Comparison of ENCODE assay signal across 25 cellular contexts in genomic region chr6:114008331-114008730, GRCh38. TPM values are rescaled to one million over a fixed set of nuclear protein-coding genes. Genes with fewer than 3 reads are reported as not detected.
DNase-seq lines count a peak whose midpoint lies in the region; ATAC-seq, FAIRE-seq and TF ChIP-seq lines count a peak whose summit lies in the region.
"Had no signal": no experiment of that assay in that cellular context is flagged by ENCODE, and none has a peak within 500 bp of the region (broad histone marks: within the 10 kb centered on the region; RNA-seq: fewer than 3 reads in every experiment).

No MANE protein-coding gene starts in this region.

- TF ChIP-seq CTCF in KMS-11 (conservative IDR thresholded peaks at IDR 0.05; ENCODE audit: low read depth, low read length), result no peak
- TF ChIP-seq CTCF in astrocyte (IDR thresholded peaks at IDR 0.05; ENCODE audit: insufficient read depth, low read depth, low read length), result no peak
- no peak for TF ChIP-seq CTCF in glutamatergic neuron (IDR thresholded peaks at IDR 0.05; ENCODE audit: partially characterized antibody, unreplicated experiment)

- H3K9ac ChIP-seq in KMS-11, result no peak overlapping the region
- no peak overlapping the region for H3K9ac ChIP-seq in astrocyte (ENCODE audit: low read length)
- H3K9ac ChIP-seq in mesendoderm (ENCODE audit: low read length), result peak overlapping the region; percentile 25

- no peak for ATAC-seq in HG02798 (IDR thresholded peaks at IDR 0.05; ENCODE audit: poor library complexity, unreplicated experiment)
- ATAC-seq: A549 had no signal

- H3K27ac ChIP-seq in KMS-11 (no peak overlapping the region), astrocyte (ENCODE audit: low read depth, low read length) (no peak overlapping the region), mesendoderm (ENCODE audit: low read depth, low read length) (peak overlapping the region; percentile 52)
- H3K27ac ChIP-seq: A549, HL-60, right atrium auricular region had no signal

- no peak overlapping the region for H3K23ac ChIP-seq in mesendoderm (ENCODE audit: low read length)

- peak overlapping the region; percentile 79 for H2BK15ac ChIP-seq in mesendoderm (replicated peaks; ENCODE audit: low read depth)

- H3K4ac ChIP-seq in mesendoderm (ENCODE audit: low read depth, low read length), result no peak overlapping the region

- H3K4me1 ChIP-seq in KMS-11 (ENCODE audit: low read depth, poor library complexity, severe bottlenecking) (peaks cover 24% of the 10 kb centered on the region), astrocyte (ENCODE audit: insufficient read depth, low read length) (peaks cover 10% of the 10 kb centered on the region), mesendoderm (ENCODE audit: control insufficient read depth, low read depth, low read length) (peaks cover 8% of the 10 kb centered on the region)
- H3K4me1 ChIP-seq: A549, right atrium auricular region had no signal

- no peaks in the 10 kb centered on the region for H3K9me3 ChIP-seq in astrocyte (ENCODE audit: insufficient read depth, low read depth, low read length)
- H3K9me3 ChIP-seq: A549 had no signal

- H4K20me1 ChIP-seq in KMS-11 (ENCODE audit: insufficient read depth) (no peaks in the 10 kb centered on the region), astrocyte (ENCODE audit: insufficient read depth, low read length) (no peaks in the 10 kb centered on the region)

- no peak for FAIRE-seq in astrocyte (lab: Jason Lieb, UNC)
- FAIRE-seq: A549 had no signal

- no peak overlapping the region for H2AFZ ChIP-seq in KMS-11 (ENCODE audit: low read depth)
- H2AFZ ChIP-seq in astrocyte (ENCODE audit: low read depth, low read length), result no peak overlapping the region

- H3K36me3 Mint-ChIP-seq in astrocyte (ENCODE audit: low read depth, unreplicated experiment), result no peaks in the 10 kb centered on the region
- peaks cover 4% of the 10 kb centered on the region for H3K36me3 Mint-ChIP-seq in glutamatergic neuron (ENCODE audit: unreplicated experiment)
- H3K36me3 Mint-ChIP-seq: IgD-negative memory B cell, naive B cell had no signal

- H3K4me1 Mint-ChIP-seq in astrocyte (ENCODE audit: low read depth, unreplicated experiment) (peaks cover 25% of the 10 kb centered on the region), glutamatergic neuron (ENCODE audit: low read depth, unreplicated experiment) (peaks cover 7% of the 10 kb centered on the region)
- H3K4me1 Mint-ChIP-seq: activated B cell treated with CpG ODN at 0.5 μM for 24 hours, naive B cell had no signal

- no peak overlapping the region for H4K5ac ChIP-seq in mesendoderm (ENCODE audit: low read length)

- H3K79me1 ChIP-seq in mesendoderm (ENCODE audit: low read length), result no peaks in the 10 kb centered on the region

- H3K27me3 Mint-ChIP-seq in astrocyte (ENCODE audit: low read depth, unreplicated experiment), result no peaks in the 10 kb centered on the region
- H3K27me3 Mint-ChIP-seq in glutamatergic neuron (ENCODE audit: unreplicated experiment), result no peaks in the 10 kb centered on the region

- H3K27me3 ChIP-seq in KMS-11 (ENCODE audit: insufficient read depth, low read depth) (no peaks in the 10 kb centered on the region), astrocyte (ENCODE audit: insufficient read depth, low read length) (no peaks in the 10 kb centered on the region), mesendoderm (ENCODE audit: insufficient read depth, low read length, poor library complexity) (no peaks in the 10 kb centered on the region)
- H3K27me3 ChIP-seq: right atrium auricular region had no signal

- in situ Hi-C loops in ACHN (cut with HindIII; ENCODE audit: low pct_ligation_motif_present, low pct_unique_long_range_greater_than_20kb, low sequenced_read_pairs), result no loop called here

- no peak overlapping the region for H2AK5ac ChIP-seq in mesendoderm (ENCODE audit: low read length)

- H3K27ac Mint-ChIP-seq in astrocyte (ENCODE audit: unreplicated experiment) (no peak overlapping the region), glutamatergic neuron (ENCODE audit: unreplicated experiment) (no peak overlapping the region)
- H3K27ac Mint-ChIP-seq: activated B cell treated with CpG ODN at 0.5 μM for 24 hours; activated CD8-positive, alpha-beta T cell treated with anti-CD3 and anti-CD28 coated beads, Interleukin-2, amount 10 ng/mL, durations not matched to agents 7 days and 5 days; activated naive CD4-positive, alpha-beta T cell treated with anti-CD3 and anti-CD28 coated beads for 36 hours; effector memory CD8-positive, alpha-beta T cell; IgD-negative memory B cell; naive B cell had no signal

- peak overlapping the region; percentile 82 for H2BK120ac ChIP-seq in mesendoderm (ENCODE audit: low read depth, low read length)

- WGBS in mesendoderm (ENCODE audit: extremely low coverage, insufficient coverage, low lambda C conversion rate), result no CpG with 5 or more reads among the region's 4 CpGs

- H3K4me3 Mint-ChIP-seq in astrocyte (ENCODE audit: unreplicated experiment), result no peak overlapping the region
- no peak overlapping the region for H3K4me3 Mint-ChIP-seq in glutamatergic neuron (ENCODE audit: unreplicated experiment)
- H3K4me3 Mint-ChIP-seq: activated B cell treated with CpG ODN at 0.5 μM for 24 hours; activated CD8-positive, alpha-beta T cell treated with anti-CD3 and anti-CD28 coated beads, Interleukin-2, amount 10 ng/mL, durations not matched to agents 7 days and 5 days; activated naive CD4-positive, alpha-beta T cell treated with anti-CD3 and anti-CD28 coated beads for 36 hours; activated T-cell treated with anti-CD3 and anti-CD28 coated beads, Interleukin-2, amount 50 U/mL, for 4 hours; effector memory CD8-positive, alpha-beta T cell; naive B cell had no signal

- H3K79me2 ChIP-seq in KMS-11 (ENCODE audit: insufficient read depth, low read depth) (no peaks in the 10 kb centered on the region), astrocyte (ENCODE audit: insufficient read depth, low read length) (no peaks in the 10 kb centered on the region), mesendoderm (ENCODE audit: control insufficient read depth, insufficient read depth, low read length) (peaks cover 4% of the 10 kb centered on the region)

- H3K4me3 ChIP-seq in KMS-11 (IDR thresholded peaks at IDR 0.05; ENCODE audit: insufficient read depth, low read depth, low read length) (no peak overlapping the region), astrocyte (ENCODE audit: insufficient read depth, low read depth, low read length) (no peak overlapping the region), mesendoderm (ENCODE audit: low read length) (no peak overlapping the region)
- H3K4me3 ChIP-seq: A549, right atrium auricular region had no signal

- DNase-seq in ACHN (peak; percentile 40), astrocyte (ENCODE audit: low read depth) (no peak), mesendoderm (no peak), AG08395 (ENCODE audit: low spot score) (no peak), glutamatergic neuron (no peak), NCI-H2107 (lab: John Stamatoyannopoulos, UW) (no peak)
- DNase-seq: activated B cell treated with CpG ODN at 0.5 μM for 24 hours; activated T-cell treated with anti-CD3 and anti-CD28 coated beads, Interleukin-2, amount 50 U/mL, for 4 hours; anterior cingulate cortex; C1 segment of cervical spinal cord; cerebellar nuclear complex; naive B cell; NCI-H2029; occipital lobe; substantia nigra had no signal

- peak overlapping the region; percentile 33 for H2BK5ac ChIP-seq in mesendoderm (ENCODE audit: low read length)

- H3K36me3 ChIP-seq in KMS-11 (ENCODE audit: insufficient read depth) (no peaks in the 10 kb centered on the region), astrocyte (ENCODE audit: insufficient read depth, low read length) (no peaks in the 10 kb centered on the region), mesendoderm (ENCODE audit: control insufficient read depth, insufficient read depth, low read length) (no peaks in the 10 kb centered on the region)
- H3K36me3 ChIP-seq: right atrium auricular region had no signal

- peak overlapping the region; percentile 71 for H3K4me2 ChIP-seq in KMS-11
- H3K4me2 ChIP-seq in astrocyte (ENCODE audit: low read length), result peak overlapping the region; percentile 32
- H3K4me2 ChIP-seq in mesendoderm (ENCODE audit: low read length), result no peak overlapping the region
- H3K4me2 ChIP-seq: A549 had no signal

- H4K8ac ChIP-seq in mesendoderm (ENCODE audit: low read depth, low read length), result no peak overlapping the region

- peak overlapping the region; percentile 56 for H3K18ac ChIP-seq in mesendoderm (ENCODE audit: low read length)

- peak overlapping the region; percentile 75 for H3K56ac ChIP-seq in mesendoderm (ENCODE audit: low read length)

- H3K9me3 Mint-ChIP-seq in astrocyte (ENCODE audit: unreplicated experiment) (no peaks in the 10 kb centered on the region), glutamatergic neuron (ENCODE audit: unreplicated experiment) (no peaks in the 10 kb centered on the region)
- H3K9me3 Mint-ChIP-seq: activated naive CD4-positive, alpha-beta T cell treated with anti-CD3 and anti-CD28 coated beads for 36 hours; activated T-cell treated with anti-CD3 and anti-CD28 coated beads, Interleukin-2, amount 50 U/mL, for 4 hours; effector memory CD8-positive, alpha-beta T cell; T-helper 2 cell treated with Interferon-gamma antibody and Interleukin-4, amounts not matched to agents 5 μg/mL and 100 μg/mL, for 36 hours had no signal

RNA-seq across cellular contexts. Expression of gene HDAC2, which starts 37.4 kb away (rescaled TPM):
- total RNA-seq in astrocyte (173 and 179 TPM in 2 replicates), glutamatergic neuron (ENCODE audit: unreplicated experiment) (389 TPM)
- polyA plus RNA-seq in mesendoderm (2013, experiment 1 of 2), result 235 TPM
- 256 TPM for polyA plus RNA-seq in mesendoderm (2013, experiment 2 of 2)
